In the genomic region with DNA sequence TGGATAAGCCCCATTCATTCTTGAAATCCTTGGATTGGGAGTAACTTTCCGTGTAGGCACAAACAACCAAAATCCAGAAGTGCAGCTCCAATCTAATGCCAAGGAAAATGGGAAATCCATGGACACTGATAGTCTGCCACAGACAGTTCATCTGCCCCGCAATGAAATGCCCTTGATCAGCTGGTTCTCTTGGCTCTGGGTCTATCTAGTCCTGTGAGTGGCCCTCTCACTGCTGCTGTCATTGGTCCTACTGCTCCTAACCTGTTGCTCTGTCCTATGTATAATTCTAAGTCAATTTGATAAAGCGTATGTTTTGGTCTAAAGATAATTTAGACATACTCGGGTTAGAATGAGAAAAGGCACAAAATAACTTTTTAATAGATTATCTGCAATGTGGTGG, we compare ENCODE assay signal across 6 cellular contexts.
"Had no signal": no experiment of that assay in that cellular context is flagged by ENCODE, and none has a peak within 500 bp of the region (broad histone marks: within the 10 kb centered on the region; RNA-seq: fewer than 3 reads in every experiment).

No MANE protein-coding gene starts in this region.

- ATAC-seq: GM23338, HepG2 had no signal

- DNase-seq: H9, HCEC 1CT, HFFc6 had no signal

- H3K27ac ChIP-seq: HL-60 had no signal

- H3K4me3 ChIP-seq: GM23338 had no signal
